In genomic region chr9:98019098-98019497, GRCh38 we compare ENCODE assay signal across 20 cellular contexts. TPM values are rescaled to one million over a fixed set of nuclear protein-coding genes. Genes with fewer than 3 reads are reported as not detected.
A peak's percentile ranks its signal among the peaks of the same experiment; 100 is the strongest.
DNase-seq lines count a peak whose midpoint lies in the region; ATAC-seq and TF ChIP-seq lines count a peak whose summit lies in the region.
"Had no signal": no experiment of that assay in that cellular context is flagged by ENCODE, and none has a peak within 500 bp of the region (broad histone marks: within the 10 kb centered on the region; RNA-seq: fewer than 3 reads in every experiment).

No MANE protein-coding gene starts in this region.

- H4K20me1 ChIP-seq in hepatocyte (ENCODE audit: insufficient read depth, poor library complexity, severe bottlenecking) = no peaks in the 10 kb centered on the region

- WGBS in hepatocyte (ENCODE audit: low lambda C conversion rate, missing lambda C conversion rate) = 95% methylated on average over 4 of the region's 4 CpGs

- no peaks in the 10 kb centered on the region for H3K27me3 ChIP-seq in hepatocyte
- H3K27me3 ChIP-seq: BE2C, Peyer's patch had no signal

- no peaks in the 10 kb centered on the region for H3K9me3 ChIP-seq in hepatocyte (ENCODE audit: low read depth)
- H3K9me3 ChIP-seq: BE2C, Peyer's patch had no signal

- no peaks in the 10 kb centered on the region for H3K9me2 ChIP-seq in hepatocyte (replicated peaks; ENCODE audit: insufficient read depth)

- no peak for TF ChIP-seq CTCF in 22Rv1 (IDR thresholded peaks at IDR 0.05)
- no peak for TF ChIP-seq CTCF in hepatocyte (IDR thresholded peaks at IDR 0.05; ENCODE audit: poor library complexity)

- no peaks in the 10 kb centered on the region for H3K79me2 ChIP-seq in hepatocyte

- no peak overlapping the region for H2AFZ ChIP-seq in hepatocyte

- ATAC-seq in HG03432 (IDR thresholded peaks at IDR 0.05; ENCODE audit: unreplicated experiment) = no peak

- no peaks in the 10 kb centered on the region for H3K4me1 ChIP-seq in hepatocyte (ENCODE audit: insufficient read depth)
- H3K4me1 ChIP-seq: BE2C had no signal

- H3K4me3 ChIP-seq in hepatocyte = no peak overlapping the region
- H3K4me3 ChIP-seq: Peyer's patch, SK-N-MC had no signal

- no peak overlapping the region for H3K4me2 ChIP-seq in hepatocyte

- H3K27ac ChIP-seq in 22Rv1 (0 out of 2 replicates have a peak overlapping the region, but pooled peaks have one; percentile 4), hepatocyte (peak overlapping the region; percentile 55)
- H3K27ac ChIP-seq: SK-N-MC had no signal

- no peaks in the 10 kb centered on the region for H3K36me3 ChIP-seq in hepatocyte (replicated peaks; ENCODE audit: insufficient read depth, low read depth)

- peak; percentile 14 for DNase-seq in DMS 273 (lab: John Stamatoyannopoulos, UW; ENCODE audit: unreplicated experiment)
- no peak for DNase-seq in DMS 273 treated with DMSO at 0.1 percent for 48 hours (lab: John Stamatoyannopoulos, UW)
- DNase-seq in MV-4-11 (lab: John Stamatoyannopoulos, UW) = peak; percentile 10
- DNase-seq in hepatocyte (ENCODE audit: low spot score) = no peak
- DNase-seq in C1 segment of cervical spinal cord (lab: John Stamatoyannopoulos, UW) = no peak
- no peak for DNase-seq in cerebellar cortex (ENCODE audit: low spot score)
- DNase-seq: 8988T; BE2C; CD4-positive, alpha-beta memory T cell; DMS53; EL; NCI-H1105; NCI-H2081; NCI-H2171 treated with DMSO at 0.1 percent for 48 hours; NCI-H446; Right ventricle myocardium superior had no signal

RNA-seq across cellular contexts. Expression of gene ANP32B, which starts 36.0 kb away (rescaled TPM):
- total RNA-seq in hepatocyte = 15.4 and 18.5 TPM in 2 replicates
- polyA plus RNA-seq in hepatocyte = 64.3 and 75.3 TPM in 2 replicates

RNA-seq across cellular contexts. Expression of gene NANS, which starts 37.4 kb away (rescaled TPM):
- 62.9 and 65.5 TPM in 2 replicates for total RNA-seq in hepatocyte
- polyA plus RNA-seq in hepatocyte = 88.8 and 116 TPM in 2 replicates

Comparison
In these comparisons a context has a peak if more than half of its experiments do, and no peak if none do; other contexts are left out.
1. DNase-seq: peak in DMS 273 (single experiment) and MV-4-11 (single experiment); none in DMS 273 treated with DMSO at 0.1 percent for 48 hours (single experiment), hepatocyte (single experiment), C1 segment of cervical spinal cord (0 of 14) and cerebellar cortex (single experiment).